In the genomic region with DNA sequence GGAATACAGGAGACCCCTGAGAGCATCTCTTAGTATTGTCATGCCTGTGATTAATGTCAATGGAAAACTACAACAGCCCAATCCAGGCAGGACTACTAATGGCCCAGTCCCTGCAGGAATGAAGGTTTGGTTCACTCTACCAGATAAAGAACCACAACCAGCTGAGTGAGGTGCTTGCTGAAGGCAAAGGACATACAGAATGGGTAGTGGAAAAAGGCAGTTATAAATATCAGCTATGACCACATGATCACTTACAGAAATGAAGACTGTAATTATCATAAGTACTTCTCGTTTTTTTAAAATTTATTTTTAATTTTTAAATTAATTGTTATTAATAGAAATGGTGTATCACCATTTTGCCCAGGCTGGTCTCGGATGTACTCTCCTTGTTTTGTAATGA, we compare ENCODE assay signal across 22 cellular contexts.
"Had no signal": no experiment of that assay in that cellular context is flagged by ENCODE, and none has a peak within 500 bp of the region (broad histone marks: within the 10 kb centered on the region; RNA-seq: fewer than 3 reads in every experiment).

No MANE protein-coding gene starts in this region.

- DNase-seq: IMR-90, Kasumi-1, KG1, MM.1S, NCI-H1092, NCI-H1105 treated with DMSO at 0.1 percent for 48 hours, NCI-H1417 treated with DMSO at 0.1 percent for 48 hours, NCI-H146, NCI-H1694 treated with DMSO at 0.1 percent for 48 hours, NCI-H1930, NCI-H2081, NCI-H2107, NCI-H2227 treated with DMSO at 0.1 percent for 48 hours, NCI-H524 treated with DMSO at 0.1 percent for 48 hours, NCI-H69, NCI-H774, Right ventricle myocardium superior, RPMI8226, SIG-M5 had no signal

- H3K4me1 ChIP-seq: SJSA1 had no signal

- H3K36me3 ChIP-seq: SJSA1 had no signal

- H3K4me3 ChIP-seq: SJSA1, SK-N-MC had no signal

- H3K27me3 ChIP-seq: SJSA1 had no signal

- ATAC-seq: HepG2 had no signal

- H3K9me3 ChIP-seq: SJSA1 had no signal

- H3K27ac ChIP-seq: SJSA1, SK-N-MC had no signal
